Comparison of ENCODE assay signal across 2 cellular contexts in the genomic region with DNA sequence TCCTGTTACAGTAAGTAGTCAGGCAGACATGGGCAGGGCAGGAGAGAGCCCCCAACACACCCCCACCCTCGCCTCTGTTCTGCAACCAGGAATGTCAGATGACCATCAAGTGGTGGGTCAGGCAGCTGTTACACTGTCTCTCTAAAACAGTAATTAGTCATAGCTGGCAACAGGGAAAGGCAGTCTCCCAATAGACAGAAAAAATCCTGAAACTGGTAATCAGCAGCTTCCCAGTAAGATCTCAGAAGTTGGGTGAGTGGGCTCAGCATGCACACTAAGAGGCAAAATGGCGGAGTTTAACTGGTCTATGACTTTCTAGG.
TF ChIP-seq lines count a peak whose summit lies in the region.

No MANE protein-coding gene starts in this region.

TF ChIP-seq in GM23338, 12 proteins besides CTCF, POLR2A, EP300 and RAD21 (continued from another document):
- TF ChIP-seq, protein P1, sequence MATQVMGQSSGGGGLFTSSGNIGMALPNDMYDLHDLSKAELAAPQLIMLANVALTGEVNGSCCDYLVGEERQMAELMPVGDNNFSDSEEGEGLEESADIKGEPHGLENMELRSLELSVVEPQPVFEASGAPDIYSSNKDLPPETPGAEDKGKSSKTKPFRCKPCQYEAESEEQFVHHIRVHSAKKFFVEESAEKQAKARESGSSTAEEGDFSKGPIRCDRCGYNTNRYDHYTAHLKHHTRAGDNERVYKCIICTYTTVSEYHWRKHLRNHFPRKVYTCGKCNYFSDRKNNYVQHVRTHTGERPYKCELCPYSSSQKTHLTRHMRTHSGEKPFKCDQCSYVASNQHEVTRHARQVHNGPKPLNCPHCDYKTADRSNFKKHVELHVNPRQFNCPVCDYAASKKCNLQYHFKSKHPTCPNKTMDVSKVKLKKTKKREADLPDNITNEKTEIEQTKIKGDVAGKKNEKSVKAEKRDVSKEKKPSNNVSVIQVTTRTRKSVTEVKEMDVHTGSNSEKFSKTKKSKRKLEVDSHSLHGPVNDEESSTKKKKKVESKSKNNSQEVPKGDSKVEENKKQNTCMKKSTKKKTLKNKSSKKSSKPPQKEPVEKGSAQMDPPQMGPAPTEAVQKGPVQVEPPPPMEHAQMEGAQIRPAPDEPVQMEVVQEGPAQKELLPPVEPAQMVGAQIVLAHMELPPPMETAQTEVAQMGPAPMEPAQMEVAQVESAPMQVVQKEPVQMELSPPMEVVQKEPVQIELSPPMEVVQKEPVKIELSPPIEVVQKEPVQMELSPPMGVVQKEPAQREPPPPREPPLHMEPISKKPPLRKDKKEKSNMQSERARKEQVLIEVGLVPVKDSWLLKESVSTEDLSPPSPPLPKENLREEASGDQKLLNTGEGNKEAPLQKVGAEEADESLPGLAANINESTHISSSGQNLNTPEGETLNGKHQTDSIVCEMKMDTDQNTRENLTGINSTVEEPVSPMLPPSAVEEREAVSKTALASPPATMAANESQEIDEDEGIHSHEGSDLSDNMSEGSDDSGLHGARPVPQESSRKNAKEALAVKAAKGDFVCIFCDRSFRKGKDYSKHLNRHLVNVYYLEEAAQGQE (IDR thresholded peaks at IDR 0.05; ENCODE audit: unreplicated experiment) = no peak
- TF ChIP-seq CREB1 (CRISPR knock-in tag; IDR thresholded peaks at IDR 0.05; ENCODE audit: low read depth) (no peak), STAT1 (IDR thresholded peaks at IDR 0.05; ENCODE audit: unreplicated experiment) (no peak), ZNF114 (CRISPR knock-in tag; IDR thresholded peaks at IDR 0.05) (no peak), EZH2 (IDR thresholded peaks at IDR 0.05; ENCODE audit: low read depth, unreplicated experiment) (no peak), JUNB (IDR thresholded peaks at IDR 0.05; ENCODE audit: unreplicated experiment) (no peak), POLR2AphosphoS5 (IDR thresholded peaks at IDR 0.05; ENCODE audit: low read depth) (no peak)
- TF ChIP-seq, protein P2, sequence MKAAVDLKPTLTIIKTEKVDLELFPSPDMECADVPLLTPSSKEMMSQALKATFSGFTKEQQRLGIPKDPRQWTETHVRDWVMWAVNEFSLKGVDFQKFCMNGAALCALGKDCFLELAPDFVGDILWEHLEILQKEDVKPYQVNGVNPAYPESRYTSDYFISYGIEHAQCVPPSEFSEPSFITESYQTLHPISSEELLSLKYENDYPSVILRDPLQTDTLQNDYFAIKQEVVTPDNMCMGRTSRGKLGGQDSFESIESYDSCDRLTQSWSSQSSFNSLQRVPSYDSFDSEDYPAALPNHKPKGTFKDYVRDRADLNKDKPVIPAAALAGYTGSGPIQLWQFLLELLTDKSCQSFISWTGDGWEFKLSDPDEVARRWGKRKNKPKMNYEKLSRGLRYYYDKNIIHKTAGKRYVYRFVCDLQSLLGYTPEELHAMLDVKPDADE (IDR thresholded peaks at IDR 0.05) = no peak
- TF ChIP-seq, protein P3, sequence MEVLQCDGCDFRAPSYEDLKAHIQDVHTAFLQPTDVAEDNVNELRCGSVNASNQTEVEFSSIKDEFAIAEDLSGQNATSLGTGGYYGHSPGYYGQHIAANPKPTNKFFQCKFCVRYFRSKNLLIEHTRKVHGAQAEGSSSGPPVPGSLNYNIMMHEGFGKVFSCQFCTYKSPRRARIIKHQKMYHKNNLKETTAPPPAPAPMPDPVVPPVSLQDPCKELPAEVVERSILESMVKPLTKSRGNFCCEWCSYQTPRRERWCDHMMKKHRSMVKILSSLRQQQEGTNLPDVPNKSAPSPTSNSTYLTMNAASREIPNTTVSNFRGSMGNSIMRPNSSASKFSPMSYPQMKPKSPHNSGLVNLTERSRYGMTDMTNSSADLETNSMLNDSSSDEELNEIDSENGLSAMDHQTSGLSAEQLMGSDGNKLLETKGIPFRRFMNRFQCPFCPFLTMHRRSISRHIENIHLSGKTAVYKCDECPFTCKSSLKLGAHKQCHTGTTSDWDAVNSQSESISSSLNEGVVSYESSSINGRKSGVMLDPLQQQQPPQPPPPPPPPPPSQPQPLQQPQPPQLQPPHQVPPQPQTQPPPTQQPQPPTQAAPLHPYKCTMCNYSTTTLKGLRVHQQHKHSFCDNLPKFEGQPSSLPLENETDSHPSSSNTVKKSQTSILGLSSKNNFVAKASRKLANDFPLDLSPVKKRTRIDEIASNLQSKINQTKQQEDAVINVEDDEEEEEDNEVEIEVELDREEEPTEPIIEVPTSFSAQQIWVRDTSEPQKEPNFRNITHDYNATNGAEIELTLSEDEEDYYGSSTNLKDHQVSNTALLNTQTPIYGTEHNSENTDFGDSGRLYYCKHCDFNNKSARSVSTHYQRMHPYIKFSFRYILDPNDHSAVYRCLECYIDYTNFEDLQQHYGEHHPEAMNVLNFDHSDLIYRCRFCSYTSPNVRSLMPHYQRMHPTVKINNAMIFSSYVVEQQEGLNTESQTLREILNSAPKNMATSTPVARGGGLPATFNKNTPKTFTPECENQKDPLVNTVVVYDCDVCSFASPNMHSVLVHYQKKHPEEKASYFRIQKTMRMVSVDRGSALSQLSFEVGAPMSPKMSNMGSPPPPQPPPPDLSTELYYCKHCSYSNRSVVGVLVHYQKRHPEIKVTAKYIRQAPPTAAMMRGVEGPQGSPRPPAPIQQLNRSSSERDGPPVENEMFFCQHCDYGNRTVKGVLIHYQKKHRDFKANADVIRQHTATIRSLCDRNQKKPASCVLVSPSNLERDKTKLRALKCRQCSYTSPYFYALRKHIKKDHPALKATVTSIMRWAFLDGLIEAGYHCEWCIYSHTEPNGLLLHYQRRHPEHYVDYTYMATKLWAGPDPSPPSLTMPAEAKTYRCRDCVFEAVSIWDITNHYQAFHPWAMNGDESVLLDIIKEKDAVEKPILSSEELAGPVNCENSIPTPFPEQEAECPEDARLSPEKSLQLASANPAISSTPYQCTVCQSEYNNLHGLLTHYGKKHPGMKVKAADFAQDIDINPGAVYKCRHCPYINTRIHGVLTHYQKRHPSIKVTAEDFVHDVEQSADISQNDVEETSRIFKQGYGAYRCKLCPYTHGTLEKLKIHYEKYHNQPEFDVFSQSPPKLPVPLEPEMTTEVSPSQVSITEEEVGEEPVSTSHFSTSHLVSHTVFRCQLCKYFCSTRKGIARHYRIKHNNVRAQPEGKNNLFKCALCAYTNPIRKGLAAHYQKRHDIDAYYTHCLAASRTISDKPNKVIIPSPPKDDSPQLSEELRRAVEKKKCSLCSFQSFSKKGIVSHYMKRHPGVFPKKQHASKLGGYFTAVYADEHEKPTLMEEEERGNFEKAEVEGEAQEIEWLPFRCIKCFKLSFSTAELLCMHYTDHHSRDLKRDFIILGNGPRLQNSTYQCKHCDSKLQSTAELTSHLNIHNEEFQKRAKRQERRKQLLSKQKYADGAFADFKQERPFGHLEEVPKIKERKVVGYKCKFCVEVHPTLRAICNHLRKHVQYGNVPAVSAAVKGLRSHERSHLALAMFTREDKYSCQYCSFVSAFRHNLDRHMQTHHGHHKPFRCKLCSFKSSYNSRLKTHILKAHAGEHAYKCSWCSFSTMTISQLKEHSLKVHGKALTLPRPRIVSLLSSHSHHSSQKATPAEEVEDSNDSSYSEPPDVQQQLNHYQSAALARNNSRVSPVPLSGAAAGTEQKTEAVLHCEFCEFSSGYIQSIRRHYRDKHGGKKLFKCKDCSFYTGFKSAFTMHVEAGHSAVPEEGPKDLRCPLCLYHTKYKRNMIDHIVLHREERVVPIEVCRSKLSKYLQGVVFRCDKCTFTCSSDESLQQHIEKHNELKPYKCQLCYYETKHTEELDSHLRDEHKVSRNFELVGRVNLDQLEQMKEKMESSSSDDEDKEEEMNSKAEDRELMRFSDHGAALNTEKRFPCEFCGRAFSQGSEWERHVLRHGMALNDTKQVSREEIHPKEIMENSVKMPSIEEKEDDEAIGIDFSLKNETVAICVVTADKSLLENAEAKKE (CRISPR knock-in tag; IDR thresholded peaks at IDR 0.05) = no peak

TF ChIP-seq in K562, 482 proteins besides CTCF, POLR2A, EP300 and RAD21 (continued from another document):
- TF ChIP-seq, protein P4, sequence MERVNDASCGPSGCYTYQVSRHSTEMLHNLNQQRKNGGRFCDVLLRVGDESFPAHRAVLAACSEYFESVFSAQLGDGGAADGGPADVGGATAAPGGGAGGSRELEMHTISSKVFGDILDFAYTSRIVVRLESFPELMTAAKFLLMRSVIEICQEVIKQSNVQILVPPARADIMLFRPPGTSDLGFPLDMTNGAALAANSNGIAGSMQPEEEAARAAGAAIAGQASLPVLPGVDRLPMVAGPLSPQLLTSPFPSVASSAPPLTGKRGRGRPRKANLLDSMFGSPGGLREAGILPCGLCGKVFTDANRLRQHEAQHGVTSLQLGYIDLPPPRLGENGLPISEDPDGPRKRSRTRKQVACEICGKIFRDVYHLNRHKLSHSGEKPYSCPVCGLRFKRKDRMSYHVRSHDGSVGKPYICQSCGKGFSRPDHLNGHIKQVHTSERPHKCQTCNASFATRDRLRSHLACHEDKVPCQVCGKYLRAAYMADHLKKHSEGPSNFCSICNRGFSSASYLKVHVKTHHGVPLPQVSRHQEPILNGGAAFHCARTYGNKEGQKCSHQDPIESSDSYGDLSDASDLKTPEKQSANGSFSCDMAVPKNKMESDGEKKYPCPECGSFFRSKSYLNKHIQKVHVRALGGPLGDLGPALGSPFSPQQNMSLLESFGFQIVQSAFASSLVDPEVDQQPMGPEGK (CRISPR knock-in tag; IDR thresholded peaks at IDR 0.05; ENCODE audit: borderline replicate concordance) = no peak
- TF ChIP-seq SMC3 (conservative IDR thresholded peaks at IDR 0.05; ENCODE audit: insufficient read depth, low read depth, low read length) (no peak), SIN3A (IDR thresholded peaks at IDR 0.05; ENCODE audit: borderline replicate concordance in 2 of 2, control insufficient read depth in 1 of 2, low read depth in 2 of 2, low read length in 2 of 2) (no peak), GATAD2A (IDR thresholded peaks at IDR 0.05) (no peak), ZNF79 (CRISPR knock-in tag; IDR thresholded peaks at IDR 0.05; ENCODE audit: low read depth) (no peak), PHTF2 (CRISPR knock-in tag; IDR thresholded peaks at IDR 0.05) (no peak), NUFIP1 (IDR thresholded peaks at IDR 0.05; ENCODE audit: partially characterized antibody) (no peak), NR3C1 (CRISPR knock-in tag; IDR thresholded peaks at IDR 0.05) (no peak)
